ENCODE assay signal across 15 cellular contexts in the genomic region with DNA sequence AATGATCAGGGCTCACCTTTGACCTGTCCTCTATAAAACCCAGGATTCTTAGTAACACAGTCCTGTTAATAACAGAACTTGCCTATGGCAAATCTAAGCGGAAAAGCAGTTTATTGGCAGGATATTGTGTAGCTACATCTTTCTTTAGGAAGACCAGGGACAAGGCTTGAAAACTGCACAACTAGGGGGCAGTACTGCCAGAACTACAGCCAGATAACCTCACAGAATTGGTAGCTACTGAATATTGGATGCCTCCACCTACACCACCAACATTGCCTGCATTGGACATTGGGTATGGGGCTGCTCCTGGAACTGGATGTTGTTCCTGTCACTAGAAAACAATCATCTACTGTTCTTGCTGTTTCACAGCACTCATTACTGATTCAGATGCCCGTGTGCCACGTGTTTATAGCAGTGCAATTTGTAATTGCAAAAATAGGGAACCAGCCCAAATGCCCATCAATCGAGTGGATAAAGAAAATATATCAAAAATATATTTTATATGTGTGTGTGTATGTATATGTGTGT. TPM values are rescaled to one million over a fixed set of nuclear protein-coding genes. Genes with fewer than 3 reads are reported as not detected.
DNase-seq lines count a peak whose midpoint lies in the region; ATAC-seq and TF ChIP-seq lines count a peak whose summit lies in the region.
"Had no signal": no experiment of that assay in that cellular context is flagged by ENCODE, and none has a peak within 500 bp of the region (broad histone marks: within the 10 kb centered on the region; RNA-seq: fewer than 3 reads in every experiment).

No MANE protein-coding gene starts in this region.

- H3K9me3 ChIP-seq in DND-41 (ENCODE audit: insufficient read depth, low read length, severe bottlenecking) (no peaks in the 10 kb centered on the region), prostate gland (no peaks in the 10 kb centered on the region)

- H4K20me1 ChIP-seq in DND-41 (ENCODE audit: insufficient read depth, low read length), result no peaks in the 10 kb centered on the region

- H3K36me3 ChIP-seq in DND-41 (ENCODE audit: insufficient read depth, low read length) (no peaks in the 10 kb centered on the region), prostate gland (no peaks in the 10 kb centered on the region)

- intact Hi-C loops in prostate gland (cut with DNase I), result no loop called here

- H3K4me1 ChIP-seq in DND-41 (ENCODE audit: insufficient read depth, low read length) (no peaks in the 10 kb centered on the region), prostate gland (replicated peaks) (no peaks in the 10 kb centered on the region)

- no peak overlapping the region for H3K9ac ChIP-seq in DND-41 (ENCODE audit: low read depth, low read length)

- 94% methylated on average over 4 of the region's 4 CpGs for WGBS in prostate gland

- no peak overlapping the region for H3K4me3 Mint-ChIP-seq in chondrocyte (ENCODE audit: unreplicated experiment)
- H3K4me3 Mint-ChIP-seq: activated naive CD8-positive, alpha-beta T cell treated with anti-CD3 and anti-CD28 coated beads for 36 hours; CD14-positive monocyte; stimulated activated naive CD8-positive, alpha-beta T cell treated with anti-CD3 and anti-CD28 coated beads, Interleukin-15, amount 100 ng/mL, for 72 hours had no signal

- H3K4me1 Mint-ChIP-seq in chondrocyte (ENCODE audit: low read depth), result no peaks in the 10 kb centered on the region
- H3K4me1 Mint-ChIP-seq: activated naive CD8-positive, alpha-beta T cell treated with anti-CD3 and anti-CD28 coated beads for 36 hours; CD14-positive monocyte; stimulated activated naive CD8-positive, alpha-beta T cell treated with anti-CD3 and anti-CD28 coated beads, Interleukin-15, amount 100 ng/mL, for 72 hours had no signal

- no peaks in the 10 kb centered on the region for H3K36me3 Mint-ChIP-seq in chondrocyte (ENCODE audit: low read depth)
- H3K36me3 Mint-ChIP-seq: activated naive CD8-positive, alpha-beta T cell treated with anti-CD3 and anti-CD28 coated beads for 36 hours; CD14-positive monocyte had no signal

- no peaks in the 10 kb centered on the region for H3K9me3 Mint-ChIP-seq in chondrocyte (ENCODE audit: low read depth)
- H3K9me3 Mint-ChIP-seq: activated naive CD8-positive, alpha-beta T cell treated with anti-CD3 and anti-CD28 coated beads for 36 hours; stimulated activated naive CD8-positive, alpha-beta T cell treated with anti-CD3 and anti-CD28 coated beads, Interleukin-15, amount 100 ng/mL, for 72 hours had no signal

- DNase-seq in DND-41 (no peak), LNCaP clone FGC (ENCODE audit: low read depth) (no peak), chondrocyte (ENCODE audit: low spot score) (no peak), medulla oblongata (ENCODE audit: extremely low spot score) (peak; percentile 37), prostate gland (ENCODE audit: low spot score) (no peak)
- DNase-seq in activated effector memory CD4-positive, alpha-beta T cell treated with anti-CD3 and anti-CD28 coated beads, Interleukin-2, amount 50 U/mL, for 16 hours, result no peak
- DNase-seq: activated CD4-positive, CD25-positive, alpha-beta regulatory T cell treated with anti-CD3 and anti-CD28 coated beads, Interleukin-2, amount 50 U/mL, for 72 hours; activated naive CD8-positive, alpha-beta T cell treated with anti-CD3 and anti-CD28 coated beads for 36 hours; cortex of kidney; kidney; NCI-H2107; stimulated activated naive CD8-positive, alpha-beta T cell treated with anti-CD3 and anti-CD28 coated beads, Interleukin-15, amount 100 ng/mL, for 72 hours had no signal

- no peak for ATAC-seq in DND-41 (ENCODE audit: insufficient read depth, low read depth)
- ATAC-seq in HG02798 (IDR thresholded peaks at IDR 0.05; ENCODE audit: poor library complexity, unreplicated experiment), result no peak
- no peak for ATAC-seq in GM18873 (IDR thresholded peaks at IDR 0.05; ENCODE audit: low FRiP score, unreplicated experiment)
- ATAC-seq: stimulated activated naive CD8-positive, alpha-beta T cell treated with anti-CD3 and anti-CD28 coated beads, Interleukin-15, amount 100 ng/mL, for 72 hours had no signal

- no peak for TF ChIP-seq POLR2A in prostate gland (IDR thresholded peaks at IDR 0.05)

- H3K27ac ChIP-seq in DND-41 (ENCODE audit: low read length), result no peak overlapping the region
- no peak overlapping the region for H3K27ac ChIP-seq in prostate gland

- H2AFZ ChIP-seq in DND-41 (ENCODE audit: low read depth, low read length), result no peak overlapping the region

- no peak overlapping the region for H3K4me3 ChIP-seq in DND-41 (ENCODE audit: low read depth in 1 of 2, low read length in 2 of 2)
- H3K4me3 ChIP-seq in LNCaP clone FGC (ENCODE audit: low read depth, low read length), result no peak overlapping the region
- no peak overlapping the region for H3K4me3 ChIP-seq in prostate gland

- H3K79me2 ChIP-seq in DND-41 (ENCODE audit: insufficient read depth, low read length), result no peaks in the 10 kb centered on the region

- H3K4me2 ChIP-seq in DND-41 (ENCODE audit: insufficient read depth, low read length), result no peak overlapping the region

- TF ChIP-seq CTCF in DND-41 (IDR thresholded peaks at IDR 0.05; ENCODE audit: borderline replicate concordance, extremely low read depth, low read length, poor library complexity, severe bottlenecking) (peak; percentile 8), LNCaP clone FGC (IDR thresholded peaks at IDR 0.05; ENCODE audit: control insufficient read depth, extremely low read depth, insufficient read depth) (0 out of 2 replicates have a peak, but pooled peaks have one; percentile 7), chondrocyte (IDR thresholded peaks at IDR 0.05) (peak; percentile 28), prostate gland (IDR thresholded peaks at IDR 0.05) (no peak)

- H3K27me3 Mint-ChIP-seq in chondrocyte (ENCODE audit: low read depth), result peaks cover 15% of the 10 kb centered on the region
- H3K27me3 Mint-ChIP-seq: activated naive CD8-positive, alpha-beta T cell treated with anti-CD3 and anti-CD28 coated beads for 36 hours; stimulated activated naive CD8-positive, alpha-beta T cell treated with anti-CD3 and anti-CD28 coated beads, Interleukin-15, amount 100 ng/mL, for 72 hours had no signal

- H3K27me3 ChIP-seq in DND-41 (ENCODE audit: insufficient read depth, low read length, poor library complexity) (no peaks in the 10 kb centered on the region), prostate gland (replicated peaks; ENCODE audit: insufficient read depth) (no peaks in the 10 kb centered on the region)

- no peak overlapping the region for H3K27ac Mint-ChIP-seq in chondrocyte (ENCODE audit: unreplicated experiment)
- H3K27ac Mint-ChIP-seq: activated naive CD8-positive, alpha-beta T cell treated with anti-CD3 and anti-CD28 coated beads for 36 hours; CD14-positive monocyte; stimulated activated naive CD8-positive, alpha-beta T cell treated with anti-CD3 and anti-CD28 coated beads, Interleukin-15, amount 100 ng/mL, for 72 hours had no signal

RNA-seq across cellular contexts. Expression of gene REPS2, which starts 47.4 kb away (rescaled TPM):
- total RNA-seq in chondrocyte, result 2.0 to 2.4 TPM (median 2.2 TPM) in 3 replicates
- total RNA-seq in prostate gland, result 10 to 100 TPM; 30.7 to 46.5 TPM
- total RNA-seq: activated naive CD8-positive, alpha-beta T cell treated with anti-CD3 and anti-CD28 coated beads for 36 hours had no signal

Comparison
In these comparisons a context has a peak if more than half of its experiments do, and no peak if none do; other contexts are left out.
1. CTCF ChIP-seq: peak in DND-41 (single experiment), LNCaP clone FGC (single experiment) and chondrocyte (single experiment); none in prostate gland (0 of 4).